Comparison of ENCODE assay signal across 8 cellular contexts in genomic region chr17:77772461-77772897, GRCh38.
DNase-seq lines count a peak whose midpoint lies in the region; ATAC-seq and TF ChIP-seq lines count a peak whose summit lies in the region.

No MANE protein-coding gene starts in this region.

- no peaks in the 10 kb centered on the region for H3K4me1 ChIP-seq in aorta (ENCODE audit: control insufficient read depth in 1 of 2, insufficient read depth in 2 of 2, low read length in 2 of 2)

- WGBS in aorta, 2 donors: 71 to 79% methylated on average over 10 of the region's 10 CpGs

- intact Hi-C loops in aorta (cut with DNase I): loop anchor here in 1 of 2 donors (10.0 kb wide), 1 partner anchor 122 kb away; no protein-coding TSS in a partner anchor

- no peaks in the 10 kb centered on the region for H3K9me3 Mint-ChIP-seq in osteocyte (ENCODE audit: unreplicated experiment)

- TF ChIP-seq CTCF in GM12873 (IDR thresholded peaks at IDR 0.05; ENCODE audit: insufficient read depth, low read depth, low read length, missing control alignments) (peak; percentile 86), osteocyte (IDR thresholded peaks at IDR 0.05) (peak; percentile 64)

- peaks cover 14% of the 10 kb centered on the region for H3K27me3 Mint-ChIP-seq in osteocyte (ENCODE audit: unreplicated experiment)

- H3K4me3 ChIP-seq in aorta (ENCODE audit: low read length in 2 of 2): no peak overlapping the region

- H3K27me3 ChIP-seq in aorta (ENCODE audit: control insufficient read depth in 1 of 2, insufficient read depth in 2 of 2, low read length in 1 of 2): no peaks in the 10 kb centered on the region

- H3K36me3 ChIP-seq in aorta (ENCODE audit: control insufficient read depth in 1 of 2, insufficient read depth in 2 of 2, low read length in 1 of 2): no peaks in the 10 kb centered on the region

- H3K4me3 Mint-ChIP-seq in osteocyte (ENCODE audit: unreplicated experiment): no peak overlapping the region

- H3K4me1 Mint-ChIP-seq in osteocyte (ENCODE audit: unreplicated experiment): peaks cover 9% of the 10 kb centered on the region

- H3K27ac Mint-ChIP-seq in osteocyte (ENCODE audit: unreplicated experiment): no peak overlapping the region

- H3K9me3 ChIP-seq in aorta (ENCODE audit: control insufficient read depth, low read length): no peaks in the 10 kb centered on the region

- DNase-seq in NCI-H82 (lab: John Stamatoyannopoulos, UW) (peak; percentile 94), osteocyte (ENCODE audit: extremely low spot score, unreplicated experiment) (no peak), aorta (peak; percentile 72 to 83), DMS153 treated with DMSO at 0.1 percent for 48 hours (lab: John Stamatoyannopoulos, UW; ENCODE audit: unreplicated experiment) (no peak), NCI-H2029 treated with DMSO at 0.1 percent for 48 hours (lab: John Stamatoyannopoulos, UW) (no peak)
- peak; percentile 68 for DNase-seq in activated CD8-positive, alpha-beta memory T cell treated with anti-CD3 and anti-CD28 coated beads, Interleukin-2, amount 50 U/mL, for 4 hours

- no peaks in the 10 kb centered on the region for H3K36me3 Mint-ChIP-seq in osteocyte (ENCODE audit: unreplicated experiment)

- H3K27ac ChIP-seq in aorta (ENCODE audit: low read depth in 1 of 2, low read length in 2 of 2): no peak overlapping the region

- ATAC-seq in esophagus mucosa (peak; percentile 80), aorta (ENCODE audit: low FRiP score) (peak; percentile 75)

Comparison
In these comparisons a context has a peak if more than half of its experiments do, and no peak if none do; other contexts are left out.
1. DNase-seq: peak in NCI-H82 (single experiment), activated CD8-positive, alpha-beta memory T cell treated with anti-CD3 and anti-CD28 coated beads, Interleukin-2, amount 50 U/mL, for 4 hours (single experiment) and aorta (2 of 2); none in osteocyte (single experiment), DMS153 treated with DMSO at 0.1 percent for 48 hours (single experiment) and NCI-H2029 treated with DMSO at 0.1 percent for 48 hours (single experiment).